1 cellular context compared by ENCODE assay signal in genomic region chr6:88566746-88567534, GRCh38.
TF ChIP-seq lines count a peak whose summit lies in the region.

No MANE protein-coding gene starts in this region.

TF ChIP-seq in H1, 55 proteins besides CTCF, POLR2A, EP300 and RAD21 (continued from another document):
- TF ChIP-seq CHD7 (IDR thresholded peaks at IDR 0.05; ENCODE audit: insufficient replicate concordance, low read length) (no peak), GTF2F1 (IDR thresholded peaks at IDR 0.05; ENCODE audit: borderline replicate concordance, low read depth, low read length) (no peak), EZH2 (IDR thresholded peaks at IDR 0.05; ENCODE audit: low read depth, low read length, severe bottlenecking) (no peak), RFX5 (IDR thresholded peaks at IDR 0.05; ENCODE audit: borderline replicate concordance, low read depth, low read length) (no peak), KDM5A (IDR thresholded peaks at IDR 0.05; ENCODE audit: low read length) (no peak), FOSL1 (IDR thresholded peaks at IDR 0.05; ENCODE audit: insufficient read depth, low read depth, low read length) (no peak), KDM1A (IDR thresholded peaks at IDR 0.05; ENCODE audit: borderline replicate concordance, low read length) (no peak), CBX5 (IDR thresholded peaks at IDR 0.05; ENCODE audit: low read depth, low read length) (no peak), CHD1 (IDR thresholded peaks at IDR 0.05; ENCODE audit: low read depth, low read length) (no peak), TEAD4 (IDR thresholded peaks at IDR 0.05; ENCODE audit: low read depth, low read length) (no peak), CBX8 (IDR thresholded peaks at IDR 0.05; ENCODE audit: borderline replicate concordance, low read depth, low read length) (no peak), NANOG (IDR thresholded peaks at IDR 0.05; ENCODE audit: insufficient read depth, low read depth, low read length, poor library complexity, severe bottlenecking) (no peak)
